ENCODE assay signal across 20 cellular contexts in genomic region chr13:85137516-85137915, GRCh38.
DNase-seq lines count a peak whose midpoint lies in the region; FAIRE-seq and TF ChIP-seq lines count a peak whose summit lies in the region.
"Had no signal": no experiment of that assay in that cellular context is flagged by ENCODE, and none has a peak within 500 bp of the region (broad histone marks: within the 10 kb centered on the region; RNA-seq: fewer than 3 reads in every experiment).

No MANE protein-coding gene starts in this region.

- no peak for FAIRE-seq in bronchial epithelial cell (lab: Jason Lieb, UNC)
- FAIRE-seq: D721Med, HepG2 had no signal

- H3K4me3 ChIP-seq in Karpas-422 (ENCODE audit: low read length) = no peak overlapping the region
- no peak overlapping the region for H3K4me3 ChIP-seq in bronchial epithelial cell (ENCODE audit: low read depth, low read length)
- peak overlapping the region; percentile 29 for H3K4me3 ChIP-seq in neural cell (ENCODE audit: low read length)
- no peak overlapping the region for H3K4me3 ChIP-seq in uterus
- no peak overlapping the region for H3K4me3 ChIP-seq in H7 (ENCODE audit: insufficient read depth, low read depth, low read length)
- H3K4me3 ChIP-seq: BLaER1 treated with 17β-estradiol and CSF1 and Interleukin-3, amounts not matched to agents 10 nM and 100 nM had no signal

- H3K27me3 ChIP-seq in Karpas-422 (ENCODE audit: low read length) = no peaks in the 10 kb centered on the region
- no peaks in the 10 kb centered on the region for H3K27me3 ChIP-seq in bronchial epithelial cell (ENCODE audit: control insufficient read depth, insufficient read depth, low read length)
- H3K27me3 ChIP-seq in neural cell (ENCODE audit: insufficient read depth, low read depth, low read length) = no peaks in the 10 kb centered on the region
- H3K27me3 ChIP-seq in uterus = no peaks in the 10 kb centered on the region
- H3K27me3 ChIP-seq in H7 (ENCODE audit: control insufficient read depth, insufficient read depth, low read length) = no peaks in the 10 kb centered on the region
- H3K27me3 ChIP-seq: BLaER1 treated with 17β-estradiol and CSF1 and Interleukin-3, amounts not matched to agents 10 nM and 100 nM had no signal

- H3K9me2 ChIP-seq in Karpas-422 (replicated peaks; ENCODE audit: insufficient read depth, low read length) = no peaks in the 10 kb centered on the region
- H3K9me2 ChIP-seq in neural cell (ENCODE audit: insufficient read depth, low read length) = no peaks in the 10 kb centered on the region

- no peak for TF ChIP-seq POLR2A in uterus (IDR thresholded peaks at IDR 0.05)

- intact Hi-C loops in uterus (cut with DNase I; ENCODE audit: low total_unique reads) = no loop called here

- H3K4me2 ChIP-seq in Karpas-422 (ENCODE audit: low read depth, low read length, poor library complexity, severe bottlenecking) (no peak overlapping the region), neural cell (ENCODE audit: low read length) (no peak overlapping the region)
- H3K4me2 ChIP-seq: BLaER1 treated with 17β-estradiol and CSF1 and Interleukin-3, amounts not matched to agents 10 nM and 100 nM had no signal

- DNase-seq in Karpas-422 (no peak), NCI-H2227 (lab: John Stamatoyannopoulos, UW; ENCODE audit: unreplicated experiment) (peak; percentile 80), bronchial epithelial cell (ENCODE audit: low read depth) (peak; percentile 49), uterus (no peak), ureter (ENCODE audit: low spot score) (no peak), H7 (no peak)
- DNase-seq: CD8-positive, alpha-beta T cell; KG1; NCI-H1092; NCI-H1694 treated with DMSO at 0.1 percent for 48 hours; NCI-H446; NK-92 treated with Interleukin-12 subunit alpha and Interleukin-12 subunit beta, amount 100 ng/mL, for 24 hours; OCI-M1; RPMI8226; SHP77 treated with DMSO at 0.1 percent for 48 hours; T-helper 1 cell had no signal

- peak; percentile 25 for TF ChIP-seq RAD21 in neural cell (conservative IDR thresholded peaks at IDR 0.05)

- peak; percentile 96 for TF ChIP-seq EP300 in neural cell (conservative IDR thresholded peaks at IDR 0.05; ENCODE audit: poor library complexity, severe bottlenecking)

- no peaks in the 10 kb centered on the region for H4K20me1 ChIP-seq in Karpas-422 (ENCODE audit: insufficient read depth, low read depth, low read length)
- H4K20me1 ChIP-seq in neural cell (ENCODE audit: insufficient read depth) = no peaks in the 10 kb centered on the region
- H4K20me1 ChIP-seq: BLaER1 treated with 17β-estradiol and CSF1 and Interleukin-3, amounts not matched to agents 10 nM and 100 nM had no signal

- H3K4me1 ChIP-seq in Karpas-422 (ENCODE audit: low read length) (no peaks in the 10 kb centered on the region), uterus (no peaks in the 10 kb centered on the region)
- H3K4me1 ChIP-seq: BLaER1 treated with 17β-estradiol and CSF1 and Interleukin-3, amounts not matched to agents 10 nM and 100 nM had no signal

- no peaks in the 10 kb centered on the region for H3K36me3 ChIP-seq in Karpas-422 (ENCODE audit: insufficient read depth, low read length)
- H3K36me3 ChIP-seq in bronchial epithelial cell (ENCODE audit: control insufficient read depth, insufficient read depth, low read length) = no peaks in the 10 kb centered on the region
- no peaks in the 10 kb centered on the region for H3K36me3 ChIP-seq in neural cell (ENCODE audit: insufficient read depth, low read length)
- H3K36me3 ChIP-seq in uterus = no peaks in the 10 kb centered on the region
- H3K36me3 ChIP-seq in H7 (replicated peaks; ENCODE audit: control insufficient read depth, insufficient read depth, low read length) = no peaks in the 10 kb centered on the region
- H3K36me3 ChIP-seq: BLaER1 treated with 17β-estradiol and CSF1 and Interleukin-3, amounts not matched to agents 10 nM and 100 nM had no signal

- H2AFZ ChIP-seq in Karpas-422 (ENCODE audit: low read length) (peak overlapping the region; percentile 72), neural cell (ENCODE audit: low read depth, low read length) (no peak overlapping the region)

- peaks cover 6% of the 10 kb centered on the region for H3F3A ChIP-seq in neural cell (ENCODE audit: insufficient read depth, low read length, poor library complexity, severe bottlenecking)

- H3K9ac ChIP-seq in Karpas-422 (ENCODE audit: low read length) (no peak overlapping the region), neural cell (ENCODE audit: low read length) (peak overlapping the region; percentile 30)
- H3K9ac ChIP-seq: BLaER1 treated with 17β-estradiol and CSF1 and Interleukin-3, amounts not matched to agents 10 nM and 100 nM had no signal

- H3K79me2 ChIP-seq in Karpas-422 (ENCODE audit: low read length) (no peaks in the 10 kb centered on the region), neural cell (replicated peaks; ENCODE audit: insufficient read depth, low read length) (no peaks in the 10 kb centered on the region)

- H3K9me3 ChIP-seq in Karpas-422 (ENCODE audit: low read length) = no peaks in the 10 kb centered on the region
- H3K9me3 ChIP-seq in neural cell (ENCODE audit: low read length) = no peaks in the 10 kb centered on the region
- H3K9me3 ChIP-seq in uterus = no peaks in the 10 kb centered on the region
- H3K9me3 ChIP-seq: BLaER1 treated with 17β-estradiol and CSF1 and Interleukin-3, amounts not matched to agents 10 nM and 100 nM had no signal

- no peak for TF ChIP-seq CTCF in bronchial epithelial cell (IDR thresholded peaks at IDR 0.05; ENCODE audit: insufficient read depth, low read length, severe bottlenecking)
- no peak for TF ChIP-seq CTCF in neural cell (IDR thresholded peaks at IDR 0.05; ENCODE audit: poor library complexity, severe bottlenecking)
- TF ChIP-seq CTCF in uterus (IDR thresholded peaks at IDR 0.05) = no peak

- H3K27ac ChIP-seq in Karpas-422 (ENCODE audit: low read length) (no peak overlapping the region), neural cell (ENCODE audit: low read length) (peak overlapping the region; percentile 70), uterus (no peak overlapping the region)
- H3K27ac ChIP-seq: BLaER1 treated with 17β-estradiol and CSF1 and Interleukin-3, amounts not matched to agents 10 nM and 100 nM had no signal

TF ChIP-seq in neural cell, 6 proteins besides CTCF, POLR2A, EP300 and RAD21:
- no peak for TF ChIP-seq SMC3 (conservative IDR thresholded peaks at IDR 0.05; ENCODE audit: poor library complexity)
- no peak for TF ChIP-seq TAF1 (IDR thresholded peaks at IDR 0.05; ENCODE audit: low read depth)
- TF ChIP-seq MXI1 (conservative IDR thresholded peaks at IDR 0.05; ENCODE audit: poor library complexity, severe bottlenecking) = peak; percentile 28
- TF ChIP-seq REST (IDR thresholded peaks at IDR 0.05; ENCODE audit: borderline replicate concordance) = peak; percentile 74
- TF ChIP-seq POLR2AphosphoS5 (IDR thresholded peaks at IDR 0.05) = peak; percentile 91
- TF ChIP-seq EZH2 (IDR thresholded peaks at IDR 0.05; ENCODE audit: borderline replicate concordance, insufficient read depth, low read length, poor library complexity, severe bottlenecking) = no peak

Comparison
In these comparisons a context has a peak if more than half of its experiments do, and no peak if none do; other contexts are left out.
1. DNase-seq: peak in NCI-H2227 (single experiment) and bronchial epithelial cell (single experiment); none in Karpas-422 (single experiment), uterus (0 of 2), ureter (single experiment) and H7 (single experiment).